ENCODE assay signal across 8 cellular contexts in the genomic region with DNA sequence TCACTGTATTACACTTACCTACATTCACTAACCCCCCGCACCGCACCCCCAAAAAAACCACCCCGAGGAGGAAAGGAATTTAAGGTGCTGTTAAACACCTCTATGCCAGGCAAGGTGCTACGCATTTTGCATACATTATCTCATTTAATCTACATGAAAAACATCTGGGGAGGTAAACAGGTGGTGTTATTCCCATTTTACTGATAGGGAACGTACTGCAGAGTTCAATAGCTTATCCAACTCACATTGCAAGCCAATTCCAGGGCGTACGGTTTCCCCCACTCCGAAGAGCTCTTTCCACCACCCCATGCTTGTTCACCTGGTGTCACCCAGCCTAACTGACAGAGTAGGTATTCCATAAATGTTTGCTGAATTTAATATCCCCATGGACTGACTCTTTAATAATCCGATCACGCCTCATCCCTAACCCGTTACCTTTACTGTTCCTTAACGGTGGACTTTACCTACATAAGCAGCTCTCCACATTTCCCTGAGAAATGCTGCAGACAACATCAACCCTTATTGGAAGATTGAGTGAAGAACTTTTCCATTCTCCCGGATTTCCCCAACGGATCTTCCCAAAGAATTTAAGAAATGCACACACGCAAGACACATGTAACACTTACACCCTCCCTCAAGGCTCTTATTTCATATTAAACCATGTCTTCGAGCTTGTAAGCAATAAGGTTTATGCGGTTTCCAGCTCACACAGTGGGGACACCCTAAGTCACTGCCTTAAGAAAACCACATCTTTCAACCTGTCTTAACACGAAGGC. TPM values are rescaled to one million over a fixed set of nuclear protein-coding genes. Genes with fewer than 3 reads are reported as not detected.
DNase-seq lines count a peak whose midpoint lies in the region; ATAC-seq and TF ChIP-seq lines count a peak whose summit lies in the region.

No MANE protein-coding gene starts in this region.

- CTCF ChIA-PET in activated CD8-positive, alpha-beta memory T cell treated with anti-CD3 and anti-CD28 coated beads, Interleukin-2, amount 10 ng/mL, durations not matched to agents 7 days and 5 days (lab: Charles Lee) = interaction anchor here (1.1 kb wide), 2 partner anchors 21 to 281 kb away, joined by 3 read pairs; no protein-coding TSS in a partner anchor

- H3K27ac Mint-ChIP-seq in activated CD8-positive, alpha-beta memory T cell treated with anti-CD3 and anti-CD28 coated beads, Interleukin-2, amount 10 ng/mL, durations not matched to agents 7 days and 5 days = no peak overlapping the region
- H3K27ac Mint-ChIP-seq in chondrocyte (ENCODE audit: unreplicated experiment) = peak overlapping the region; percentile 92

- no peak overlapping the region for H2AFZ ChIP-seq in OCI-LY3 (ENCODE audit: low read depth, low read length)

- ATAC-seq in activated CD8-positive, alpha-beta memory T cell treated with anti-CD3 and anti-CD28 coated beads, Interleukin-2, amount 10 ng/mL, durations not matched to agents 7 days and 5 days = peak; percentile 35
- no peak for ATAC-seq in GM19395 (IDR thresholded peaks at IDR 0.05; ENCODE audit: unreplicated experiment)

- H3K27me3 ChIP-seq in OCI-LY3 (ENCODE audit: low read depth, low read length) (peaks cover 24% of the 10 kb centered on the region), uterus (no peaks in the 10 kb centered on the region)

- no peak for TF ChIP-seq POLR2A in uterus (IDR thresholded peaks at IDR 0.05)

- no peaks in the 10 kb centered on the region for H3K79me2 ChIP-seq in OCI-LY3 (ENCODE audit: low read length)

- peak overlapping the region; percentile 4 for H3K4me3 Mint-ChIP-seq in activated CD8-positive, alpha-beta memory T cell treated with anti-CD3 and anti-CD28 coated beads, Interleukin-2, amount 10 ng/mL, durations not matched to agents 7 days and 5 days
- peak overlapping the region; percentile 77 for H3K4me3 Mint-ChIP-seq in chondrocyte (ENCODE audit: unreplicated experiment)

- peaks cover 11% of the 10 kb centered on the region for H3K36me3 Mint-ChIP-seq in activated CD8-positive, alpha-beta memory T cell treated with anti-CD3 and anti-CD28 coated beads, Interleukin-2, amount 10 ng/mL, durations not matched to agents 7 days and 5 days
- peaks cover 2% of the 10 kb centered on the region for H3K36me3 Mint-ChIP-seq in chondrocyte (ENCODE audit: low read depth)

- H3K36me3 ChIP-seq in OCI-LY3 (replicated peaks; ENCODE audit: low read depth, low read length) (no peaks in the 10 kb centered on the region), mesodermal cell (ENCODE audit: control insufficient read depth, insufficient read depth, low read length) (no peaks in the 10 kb centered on the region), uterus (no peaks in the 10 kb centered on the region)

- H3K27me3 Mint-ChIP-seq in activated CD8-positive, alpha-beta memory T cell treated with anti-CD3 and anti-CD28 coated beads, Interleukin-2, amount 10 ng/mL, durations not matched to agents 7 days and 5 days = peaks cover 75% of the 10 kb centered on the region
- no peaks in the 10 kb centered on the region for H3K27me3 Mint-ChIP-seq in chondrocyte (ENCODE audit: low read depth)

- H3K9ac ChIP-seq in OCI-LY3 (ENCODE audit: low read length) = peak overlapping the region; percentile 16; the same call in 1 of the 2 replicates

- H3K9me3 ChIP-seq in OCI-LY3 (ENCODE audit: insufficient read depth, low read length) = 0 out of 2 replicates have a peak, but pooled peaks cover 4% of the 10 kb centered on the region
- H3K9me3 ChIP-seq in mesodermal cell (ENCODE audit: control insufficient read depth, low read length) = no peaks in the 10 kb centered on the region
- no peaks in the 10 kb centered on the region for H3K9me3 ChIP-seq in uterus

- peak overlapping the region; percentile 89 for H3K4me3 ChIP-seq in OCI-LY3 (ENCODE audit: low read length)
- H3K4me3 ChIP-seq in mesodermal cell (ENCODE audit: extremely low read depth, insufficient read depth, low read length, poor library complexity, severe bottlenecking) = peak overlapping the region; percentile 88
- H3K4me3 ChIP-seq in uterus = peak overlapping the region; percentile 86 to 99

- H3K27ac ChIP-seq in OCI-LY3 (ENCODE audit: low read length) (no peak overlapping the region), mesodermal cell (ENCODE audit: low read depth, low read length, severe bottlenecking) (no peak overlapping the region), uterus (peak overlapping the region; percentile 92 to 94)

- H3K4me1 ChIP-seq in OCI-LY3 (ENCODE audit: low read length) = peaks cover 18% of the 10 kb centered on the region
- peaks cover 12% of the 10 kb centered on the region for H3K4me1 ChIP-seq in mesodermal cell (ENCODE audit: control insufficient read depth, insufficient read depth, low read length, poor library complexity, severe bottlenecking)
- H3K4me1 ChIP-seq in uterus = peaks cover 0 to 4% of the 10 kb centered on the region in 2 donors

- intact Hi-C loops in uterus (cut with DNase I; ENCODE audit: low total_unique reads) = no loop called here

- H3K4me1 Mint-ChIP-seq in activated CD8-positive, alpha-beta memory T cell treated with anti-CD3 and anti-CD28 coated beads, Interleukin-2, amount 10 ng/mL, durations not matched to agents 7 days and 5 days = peaks cover 13% of the 10 kb centered on the region
- H3K4me1 Mint-ChIP-seq in chondrocyte (ENCODE audit: low read depth) = peaks cover 51% of the 10 kb centered on the region

- H3K9me3 Mint-ChIP-seq in activated CD8-positive, alpha-beta memory T cell treated with anti-CD3 and anti-CD28 coated beads, Interleukin-2, amount 10 ng/mL, durations not matched to agents 7 days and 5 days (ENCODE audit: low read depth) = peaks cover 4% of the 10 kb centered on the region
- H3K9me3 Mint-ChIP-seq in chondrocyte (ENCODE audit: low read depth) = peaks cover 11% of the 10 kb centered on the region

- TF ChIP-seq CTCF in OCI-LY3 (IDR thresholded peaks at IDR 0.05; ENCODE audit: low read depth, low read length) (no peak), chondrocyte (IDR thresholded peaks at IDR 0.05) (no peak), uterus (IDR thresholded peaks at IDR 0.05) (no peak)

- no peaks in the 10 kb centered on the region for H4K20me1 ChIP-seq in OCI-LY3 (ENCODE audit: insufficient read depth, low read length)

- 4 to 7% methylated on average over 12 to 15 of the region's 18 CpGs for WGBS in mesodermal cell (ENCODE audit: insufficient coverage in 2 of 2), 2 experiments

- DNase-seq in activated CD8-positive, alpha-beta memory T cell treated with anti-CD3 and anti-CD28 coated beads, Interleukin-2, amount 10 ng/mL, durations not matched to agents 7 days and 5 days = peak; percentile 42
- DNase-seq in activated CD8-positive, alpha-beta memory T cell treated with anti-CD3 and anti-CD28 coated beads for 24 hours = no peak
- DNase-seq in chondrocyte (ENCODE audit: low spot score) (no peak), uterus (no peak), NOMO-1 treated with DMSO at 0.1 percent for 48 hours (lab: John Stamatoyannopoulos, UW; ENCODE audit: unreplicated experiment) (no peak)

- peak overlapping the region; percentile 95 for H3K4me2 ChIP-seq in OCI-LY3 (ENCODE audit: low read length)

RNA-seq across cellular contexts. Expression of a gene that starts 1.2 kb away (rescaled TPM):
- under 1 TPM; 0.16 to 0.73 TPM for total RNA-seq in activated CD8-positive, alpha-beta memory T cell treated with anti-CD3 and anti-CD28 coated beads, Interleukin-2, amount 10 ng/mL, durations not matched to agents 7 days and 5 days
- 58.9 to 71.6 TPM (median 71.5 TPM) in 3 replicates for total RNA-seq in chondrocyte
- 11.6 TPM for polyA plus RNA-seq in mesodermal cell (2013, experiment 1 of 2)
- 11.4 TPM for polyA plus RNA-seq in mesodermal cell (2013, experiment 2 of 2)
- 10 to 100 TPM; 17.4 to 49.5 (median 23.5) TPM for total RNA-seq in uterus

Comparison
In these comparisons a context has a peak if more than half of its experiments do, and no peak if none do; other contexts are left out.
1. H3K27ac ChIP-seq: peak in uterus (2 of 2); none in OCI-LY3 (single experiment) and mesodermal cell (single experiment).
2. RNA of a gene that starts 1.2 kb away (total RNA-seq): 58.9 to 71.6 TPM in chondrocyte and 17.4 to 49.5 TPM in uterus; 0.16 to 0.73 TPM in activated CD8-positive, alpha-beta memory T cell treated with anti-CD3 and anti-CD28 coated beads, Interleukin-2, amount 10 ng/mL, durations not matched to agents 7 days and 5 days; every median in the first group is over 10 times any median in the second.
3. Peak in every context shown above with its lines, with median percentiles within 50 percentile points of each other: H3K4me3 ChIP-seq.